In the genomic region with DNA sequence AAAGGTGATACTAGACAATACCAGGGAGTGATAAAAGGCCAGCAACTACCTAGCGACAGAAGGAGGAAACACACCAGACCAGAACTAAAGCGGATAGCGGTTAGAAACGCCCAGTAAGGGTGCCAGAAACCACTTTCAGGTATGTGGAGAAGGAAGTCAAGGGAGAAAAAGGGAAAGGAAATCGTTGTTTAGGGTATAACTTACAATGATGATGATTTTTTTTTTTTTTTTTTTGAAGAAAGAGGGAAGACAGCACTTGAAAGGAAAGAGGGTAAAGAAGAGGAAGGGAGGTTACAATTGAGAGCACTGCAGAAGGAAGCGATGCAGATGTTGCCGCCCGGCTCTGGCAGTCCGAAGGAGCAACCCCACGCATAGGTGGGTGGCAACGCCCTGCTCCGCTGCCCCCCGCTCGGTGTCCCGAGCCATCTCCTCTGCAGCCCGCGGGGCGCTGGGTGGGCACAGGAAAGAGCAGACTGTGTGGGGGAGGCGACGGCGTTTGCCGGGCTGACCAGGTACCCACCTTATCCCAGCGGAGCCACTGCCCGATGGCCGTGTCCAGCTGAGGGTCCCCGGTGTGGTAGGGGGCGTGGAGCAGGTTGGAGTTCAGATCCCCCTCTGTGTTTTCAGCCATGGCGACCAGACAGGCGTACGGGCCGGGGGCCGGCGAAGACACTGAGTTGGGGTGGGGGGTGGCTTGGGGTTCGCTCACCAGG, we compare ENCODE assay signal across 8 cellular contexts. TPM values are rescaled to one million over a fixed set of nuclear protein-coding genes. Genes with fewer than 3 reads are reported as not detected.
DNase-seq lines count a peak whose midpoint lies in the region; ATAC-seq, FAIRE-seq and TF ChIP-seq lines count a peak whose summit lies in the region.

No MANE protein-coding gene starts in this region.

- H3K4me1 ChIP-seq in H1 (replicated peaks in 1 of 4; ENCODE audit: control insufficient read depth in 3 of 4, insufficient read depth in 4 of 4, low read length in 3 of 4) (peaks cover 0 to 3% (median 0%) of the 10 kb centered on the region in 4 experiments; a peak in 2 of 7 replicates), mononuclear cell (ENCODE audit: insufficient read depth, low read length) (peaks cover 3% of the 10 kb centered on the region)

- CTCF ChIA-PET in activated B cell treated with CpG ODN at 0.5 μM for 24 hours (lab: Charles Lee), result interaction anchor here (1.0 to 1.6 kb wide), 3 partner anchors 8 to 95 kb away, joined by 4 to 15 read pairs (median 5); a partner anchor contains a TSS
- CTCF ChIA-PET in H1 (lab: Charles Lee; ENCODE audit: partially characterized antibody), result interaction anchor here (1.2 to 4.1 kb wide), 3 partner anchors 8 to 44 kb away, joined by 3 to 20 read pairs (median 8); no protein-coding TSS in a partner anchor

- no peaks in the 10 kb centered on the region for H3K9me3 ChIP-seq in H1 (ENCODE audit: insufficient read depth in 2 of 2, low read depth in 1 of 2, low read length in 1 of 2)
- no peaks in the 10 kb centered on the region for H3K9me3 ChIP-seq in mononuclear cell (ENCODE audit: low read depth, low read length)

- intact Hi-C loops in activated B cell treated with CpG ODN at 0.5 μM for 24 hours (cut with micrococcal nuclease), result loop anchor here (1.0 to 10.0 kb wide), 10 partner anchors 9 to 997 kb away; a partner anchor contains a TSS

- no peak for TF ChIP-seq POLR2A in H1 (IDR thresholded peaks at IDR 0.05; ENCODE audit: control extremely low read depth in 1 of 2, low read depth in 2 of 2, low read length in 2 of 2)

- H3K9me3 Mint-ChIP-seq in activated B cell treated with CpG ODN at 0.5 μM for 24 hours, result no peaks in the 10 kb centered on the region

- no peaks in the 10 kb centered on the region for H3K27me3 Mint-ChIP-seq in activated B cell treated with CpG ODN at 0.5 μM for 24 hours

- no peak overlapping the region for H2BK120ac ChIP-seq in H1 (replicated peaks; ENCODE audit: low read depth, low read length)

- H3K4me3 Mint-ChIP-seq in activated B cell treated with CpG ODN at 0.5 μM for 24 hours, result peak overlapping the region; percentile 100

- H3K4me3 ChIP-seq in H1 (ENCODE audit: extremely low read depth in 1 of 4, insufficient read depth in 2 of 4, low read depth in 3 of 4, low read length in 4 of 4) (peak overlapping the region; percentile 54 to 98 (median 82)), mononuclear cell (ENCODE audit: low read length) (peak overlapping the region; percentile 64)

- H2AK5ac ChIP-seq in H1 (ENCODE audit: low read depth, low read length), result no peak overlapping the region

- peak overlapping the region; percentile 71 for H3K18ac ChIP-seq in H1 (ENCODE audit: extremely low read depth, low read length)

- H3K27me3 ChIP-seq in H1 (replicated peaks in 1 of 4; ENCODE audit: control insufficient read depth in 3 of 4, extremely low read depth in 1 of 4, insufficient read depth in 3 of 4, low read length in 3 of 4), result no peaks in the 10 kb centered on the region
- H3K27me3 ChIP-seq in mononuclear cell (ENCODE audit: insufficient read depth, low read length), result no peaks in the 10 kb centered on the region

- H4K20me1 ChIP-seq in H1 (replicated peaks in 1 of 2; ENCODE audit: control insufficient read depth in 1 of 2, insufficient read depth in 2 of 2, low read length in 2 of 2), result no peaks in the 10 kb centered on the region

- peak overlapping the region; percentile 51; the same call in 1 of the 2 replicates for H2AFZ ChIP-seq in H1 (ENCODE audit: low read length)

- no peaks in the 10 kb centered on the region; the same call in 1 of the 2 replicates for H3K79me1 ChIP-seq in H1 (ENCODE audit: low read depth, low read length)

- peaks cover 8% of the 10 kb centered on the region for H3K36me3 Mint-ChIP-seq in activated B cell treated with CpG ODN at 0.5 μM for 24 hours (ENCODE audit: low read depth)

- H3K4me2 ChIP-seq in H1 (ENCODE audit: insufficient read depth in 1 of 2, low read depth in 2 of 2, low read length in 2 of 2), result peak overlapping the region; percentile 87 to 90

- H3K36me3 ChIP-seq in H1 (ENCODE audit: control insufficient read depth in 2 of 4, insufficient read depth in 4 of 4, low read length in 3 of 4), result no peaks in the 10 kb centered on the region

- peak overlapping the region; percentile 62 to 74 (median 68); a peak in 6 of 7 replicates for H3K9ac ChIP-seq in H1 (replicated peaks in 1 of 4; ENCODE audit: extremely low read depth in 1 of 4, low read depth in 3 of 4, low read length in 3 of 4)

- H3K56ac ChIP-seq in H1 (replicated peaks; ENCODE audit: insufficient read length, low read depth, low read length), result peak overlapping the region; percentile 69

- H2BK15ac ChIP-seq in H1 (ENCODE audit: low read length), result no peak overlapping the region; the same call in 1 of the 2 replicates

- no peak overlapping the region for H3K23ac ChIP-seq in H1 (ENCODE audit: insufficient read length)

- H4K91ac ChIP-seq in H1 (replicated peaks; ENCODE audit: insufficient read length, low read length), result peak overlapping the region; percentile 40

- TF ChIP-seq EP300 in H1 (IDR thresholded peaks at IDR 0.05; ENCODE audit: borderline replicate concordance in 1 of 2, low read depth in 2 of 2, low read length in 2 of 2), result no peak

- peak; percentile 71 for FAIRE-seq in H1 (lab: Jason Lieb, UNC)

- POLR2A ChIA-PET in activated B cell treated with CpG ODN at 0.5 μM for 24 hours (lab: Charles Lee) (interaction anchor here (1.1 to 4.1 kb wide), 2 partner anchors 96 to 195 kb away, joined by 3 to 22 read pairs; a partner anchor contains a TSS), H1 (lab: Charles Lee; ENCODE audit: partially characterized antibody) (interaction anchor here (0.6 to 2.2 kb wide), 5 partner anchors 9 to 381 kb away, joined by 3 to 15 read pairs (median 4); no protein-coding TSS in a partner anchor)

- H4K5ac ChIP-seq in H1 (ENCODE audit: insufficient read length, low read depth, low read length), result peak overlapping the region; percentile 77

- H3K79me2 ChIP-seq in H1 (ENCODE audit: control insufficient read depth in 1 of 2, insufficient read depth in 2 of 2, low read length in 2 of 2), result peaks cover 0 to 25% of the 10 kb centered on the region in 2 experiments; a peak in 2 of 4 replicates

- H3K23me2 ChIP-seq in H1 (ENCODE audit: low read depth, low read length), result peaks cover 8% of the 10 kb centered on the region; the same call in 1 of the 2 replicates

- no peak for TF ChIP-seq RAD21 in H1 (IDR thresholded peaks at IDR 0.05 in 1 of 2, conservative IDR thresholded peaks at IDR 0.05 in 1 of 2; ENCODE audit: low read depth in 2 of 2, low read length in 2 of 2)

- peak overlapping the region; percentile 92 for H3K27ac Mint-ChIP-seq in activated B cell treated with CpG ODN at 0.5 μM for 24 hours

- H3K4ac ChIP-seq in H1 (replicated peaks; ENCODE audit: insufficient read length, low read depth, low read length), result peak overlapping the region; percentile 53

- peaks cover 7% of the 10 kb centered on the region for H3K4me1 Mint-ChIP-seq in activated B cell treated with CpG ODN at 0.5 μM for 24 hours

- H3K14ac ChIP-seq in H1 (ENCODE audit: insufficient read length), result no peak overlapping the region

- DNase-seq in Daoy (ENCODE audit: low read depth) (peak; percentile 55), NCI-H2227 treated with DMSO at 0.1 percent for 48 hours (lab: John Stamatoyannopoulos, UW) (peak; percentile 70), activated B cell treated with CpG ODN at 0.5 μM for 24 hours (peak; percentile 54), H1 (ENCODE audit: low read depth in 1 of 2, low spot score in 2 of 2) (no peak), substantia nigra (lab: John Stamatoyannopoulos, UW) (peak in 14 of 49 donors; percentile 15 to 55 (median 32)), NCI-H1930 (lab: John Stamatoyannopoulos, UW) (no peak)

- no peak overlapping the region for H2BK20ac ChIP-seq in H1 (ENCODE audit: low read length)

- H4K8ac ChIP-seq in H1 (ENCODE audit: extremely low read depth, insufficient read depth, low read length), result 0 out of 2 replicates have a peak overlapping the region, but pooled peaks have one; percentile 87

- H3K27ac ChIP-seq in H1 (ENCODE audit: low read depth, low read length) (no peak overlapping the region; the same call in 1 of the 2 replicates), substantia nigra (ENCODE audit: low read depth, low read length, poor library complexity, severe bottlenecking) (peak overlapping the region; percentile 76)

- H2BK5ac ChIP-seq in H1 (ENCODE audit: low read depth, low read length), result peak overlapping the region; percentile 71; the same call in 1 of the 2 replicates

- peak; percentile 4 for ATAC-seq in HG02588 (IDR thresholded peaks at IDR 0.05; ENCODE audit: unreplicated experiment)
- peak; percentile 38 for ATAC-seq in activated B cell treated with CpG ODN at 0.5 μM for 24 hours (ENCODE audit: low read depth)

- H2BK12ac ChIP-seq in H1 (ENCODE audit: low read depth, low read length), result peak overlapping the region; percentile 60; the same call in 1 of the 2 replicates

- WGBS in H1 (ENCODE audit: extremely low coverage in 1 of 2, insufficient coverage in 1 of 2, insufficient read length in 1 of 2, insufficient replicate concordance in 2 of 2, low coverage in 1 of 2, low lambda C conversion rate in 2 of 2, missing lambda C conversion rate in 1 of 2), 2 experiments, result 2% methylated on average over 27 of the region's 34 CpGs; no CpG with 5 or more reads in 1 of the 2 experiments

- TF ChIP-seq CTCF in activated B cell treated with CpG ODN at 0.5 μM for 24 hours (IDR thresholded peaks at IDR 0.05) (no peak), H1 (IDR thresholded peaks at IDR 0.05; ENCODE audit: control extremely low read depth in 1 of 3, insufficient read depth in 1 of 3, low read depth in 1 of 3, low read length in 3 of 3) (peak in 1 of 3 experiments; percentile 40; a peak in 1 of 4 replicates)

TF ChIP-seq in H1, 55 proteins besides CTCF, POLR2A, EP300 and RAD21 (continues in another document):
- TF ChIP-seq SIN3A (conservative IDR thresholded peaks at IDR 0.05 in 1 of 2, IDR thresholded peaks at IDR 0.05 in 1 of 2; ENCODE audit: low read depth in 1 of 2, low read length in 2 of 2), result 0 out of 4 replicates have a peak, but pooled peaks of 1 of the 2 experiments have one; percentile 48

RNA-seq across cellular contexts. Expression of a gene that starts 0.5 kb away (rescaled TPM):
- 8.1 and 10.1 TPM in 2 replicates for total RNA-seq in Daoy (2014; rRNA removed; shearing (Covaris generic))
- total RNA-seq in activated B cell treated with CpG ODN at 0.5 μM for 24 hours (3.5 and 3.8 TPM in 2 replicates), mononuclear cell (3.5 TPM)
- 40.0 and 42.7 TPM in 2 replicates for total RNA-seq in H1 (2021; fragmentation: NEBNext Ultra II Directional; extraction: Animal tissue kit (Norgen Biotek cat#: 25700))
- polyA plus RNA-seq in H1 (2011; rRNA removed), result 5.0 and 5.5 TPM in 2 replicates
- polyA plus RNA-seq in H1 (2011; cell fraction: cytosol; rRNA removed), result 5.8 TPM
- 13.5 TPM for polyA plus RNA-seq in H1 (2011; cell fraction: nucleus; rRNA removed)
- polyA plus RNA-seq in H1 (2012, experiment 1 of 2), result 6.9 to 13.5 TPM (median 10.4 TPM) in 4 replicates
- 1.1 TPM for polyA plus RNA-seq in H1 (2012, experiment 2 of 2)
- 21.1 TPM for polyA plus RNA-seq in H1 (2013, experiment 1 of 2)
- polyA plus RNA-seq in H1 (2013, experiment 2 of 2), result 18.9 TPM
- polyA minus RNA-seq in H1 (2011; rRNA and poly(A)+ RNA removed), result 11.9 and 12.8 TPM in 2 replicates
- polyA minus RNA-seq in H1 (2011; cell fraction: cytosol; rRNA and poly(A)+ RNA removed), result 13.5 TPM
- polyA minus RNA-seq in H1 (2011; cell fraction: nucleus; rRNA and poly(A)+ RNA removed), result 38.9 TPM

Comparison
In these comparisons a context has a peak if more than half of its experiments do, and no peak if none do; other contexts are left out.
1. DNase-seq: peak in Daoy (single experiment), NCI-H2227 treated with DMSO at 0.1 percent for 48 hours (single experiment) and activated B cell treated with CpG ODN at 0.5 μM for 24 hours (single experiment); none in H1 (0 of 2) and NCI-H1930 (0 of 2).